Comparison of ENCODE assay signal across 14 cellular contexts in the genomic region with DNA sequence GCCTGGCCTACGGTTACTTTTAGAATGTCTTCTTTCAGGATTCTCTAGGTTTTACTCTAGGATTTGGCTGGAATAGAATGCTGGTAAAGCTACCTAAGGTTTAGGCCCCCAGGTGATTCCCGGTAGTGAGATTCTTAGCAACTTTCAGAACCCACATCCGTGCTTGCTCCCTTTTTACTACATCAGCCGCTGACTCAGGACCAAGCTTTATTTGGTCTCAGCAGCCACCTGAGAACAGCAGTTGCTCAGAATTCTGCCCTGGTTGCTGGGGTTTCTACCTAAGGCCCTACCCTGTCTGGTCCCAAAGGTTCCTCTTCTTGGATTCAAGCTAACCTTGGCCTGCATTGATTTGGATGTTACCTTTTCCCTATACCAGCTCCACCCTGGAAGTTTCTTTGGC. TPM values are rescaled to one million over a fixed set of nuclear protein-coding genes. Genes with fewer than 3 reads are reported as not detected.
A peak's percentile ranks its signal among the peaks of the same experiment; 100 is the strongest.
DNase-seq lines count a peak whose midpoint lies in the region; ATAC-seq and TF ChIP-seq lines count a peak whose summit lies in the region.
"Had no signal": no experiment of that assay in that cellular context is flagged by ENCODE, and none has a peak within 500 bp of the region (broad histone marks: within the 10 kb centered on the region; RNA-seq: fewer than 3 reads in every experiment).

No MANE protein-coding gene starts in this region.

- intact Hi-C loops in left ventricle myocardium inferior (cut with micrococcal nuclease), result no loop called here

- H3K4me1 Mint-ChIP-seq in stimulated activated naive CD8-positive, alpha-beta T cell treated with anti-CD3 and anti-CD28 coated beads, Interleukin-15, Interleukin-2, amounts not matched to agents 100 ng/mL and 50 ng/mL, for 24 hours (ENCODE audit: low read depth), result peaks cover 30% of the 10 kb centered on the region
- H3K4me1 Mint-ChIP-seq in stimulated activated naive CD8-positive, alpha-beta T cell treated with anti-CD3 and anti-CD28 coated beads, Interleukin-15, amount 100 ng/mL, for 72 hours, result peaks cover 39% of the 10 kb centered on the region

- no peak for DNase-seq in stimulated activated naive CD8-positive, alpha-beta T cell treated with anti-CD3 and anti-CD28 coated beads, Interleukin-15, amount 100 ng/mL, for 72 hours
- DNase-seq in SW480 (ENCODE audit: low spot score), result no peak
- no peak for DNase-seq in putamen (ENCODE audit: low spot score)
- DNase-seq in stimulated activated naive CD4-positive, alpha-beta T cell (lab: John Stamatoyannopoulos, UW), result no peak
- no peak for DNase-seq in left ventricle myocardium inferior
- DNase-seq: activated T-cell treated with anti-CD3 and anti-CD28 coated beads, Interleukin-2, amount 50 U/mL, for 48 hours; cerebellar nuclear complex; H7; left cardiac atrium; NCI-H1930; substantia nigra had no signal

- H3K4me3 Mint-ChIP-seq in stimulated activated naive CD8-positive, alpha-beta T cell treated with anti-CD3 and anti-CD28 coated beads, Interleukin-15, Interleukin-2, amounts not matched to agents 100 ng/mL and 50 ng/mL, for 24 hours, result no peak overlapping the region
- no peak overlapping the region for H3K4me3 Mint-ChIP-seq in stimulated activated naive CD8-positive, alpha-beta T cell treated with anti-CD3 and anti-CD28 coated beads, Interleukin-15, amount 100 ng/mL, for 72 hours

- no peaks in the 10 kb centered on the region for H3K9me3 ChIP-seq in left ventricle myocardium inferior (replicated peaks)

- H3K4me3 ChIP-seq in left ventricle myocardium inferior, result no peak overlapping the region

- no peaks in the 10 kb centered on the region for H3K27me3 ChIP-seq in left ventricle myocardium inferior (ENCODE audit: low read depth)

- no peaks in the 10 kb centered on the region for H3K36me3 ChIP-seq in left ventricle myocardium inferior

- no peaks in the 10 kb centered on the region for H3K4me1 ChIP-seq in left ventricle myocardium inferior

- H3K27ac ChIP-seq in left ventricle myocardium inferior (replicated peaks), result no peak overlapping the region

- no peak for ATAC-seq in stimulated activated naive CD8-positive, alpha-beta T cell treated with anti-CD3 and anti-CD28 coated beads, Interleukin-15, amount 100 ng/mL, for 72 hours
- ATAC-seq in HG02588 (IDR thresholded peaks at IDR 0.05; ENCODE audit: unreplicated experiment) (peak; percentile 30), HG03460 (IDR thresholded peaks at IDR 0.05; ENCODE audit: unreplicated experiment) (peak; percentile 38)
- ATAC-seq: left cardiac atrium had no signal

- H3K27me3 Mint-ChIP-seq in stimulated activated naive CD8-positive, alpha-beta T cell treated with anti-CD3 and anti-CD28 coated beads, Interleukin-15, Interleukin-2, amounts not matched to agents 100 ng/mL and 50 ng/mL, for 24 hours, result no peaks in the 10 kb centered on the region
- peaks cover 16% of the 10 kb centered on the region for H3K27me3 Mint-ChIP-seq in stimulated activated naive CD8-positive, alpha-beta T cell treated with anti-CD3 and anti-CD28 coated beads, Interleukin-15, amount 100 ng/mL, for 72 hours

- peak overlapping the region; percentile 61 for H3K27ac Mint-ChIP-seq in stimulated activated naive CD8-positive, alpha-beta T cell treated with anti-CD3 and anti-CD28 coated beads, Interleukin-15, Interleukin-2, amounts not matched to agents 100 ng/mL and 50 ng/mL, for 24 hours
- no peak overlapping the region for H3K27ac Mint-ChIP-seq in stimulated activated naive CD8-positive, alpha-beta T cell treated with anti-CD3 and anti-CD28 coated beads, Interleukin-15, amount 100 ng/mL, for 72 hours

- no peak for TF ChIP-seq CTCF in left ventricle myocardium inferior (IDR thresholded peaks at IDR 0.05; ENCODE audit: borderline replicate concordance)

- no peaks in the 10 kb centered on the region for H3K9me3 Mint-ChIP-seq in stimulated activated naive CD8-positive, alpha-beta T cell treated with anti-CD3 and anti-CD28 coated beads, Interleukin-15, Interleukin-2, amounts not matched to agents 100 ng/mL and 50 ng/mL, for 24 hours
- no peaks in the 10 kb centered on the region for H3K9me3 Mint-ChIP-seq in stimulated activated naive CD8-positive, alpha-beta T cell treated with anti-CD3 and anti-CD28 coated beads, Interleukin-15, amount 100 ng/mL, for 72 hours

- no peaks in the 10 kb centered on the region for H3K36me3 Mint-ChIP-seq in stimulated activated naive CD8-positive, alpha-beta T cell treated with anti-CD3 and anti-CD28 coated beads, Interleukin-15, Interleukin-2, amounts not matched to agents 100 ng/mL and 50 ng/mL, for 24 hours (ENCODE audit: low read depth)

RNA-seq across cellular contexts. Expression of a gene that starts 36.1 kb away (rescaled TPM):
- total RNA-seq in left ventricle myocardium inferior, result 455 TPM
